Comparison of ENCODE assay signal across 28 cellular contexts in genomic region chr7:105917659-105918058, GRCh38.
"Had no signal": no experiment of that assay in that cellular context is flagged by ENCODE, and none has a peak within 500 bp of the region (broad histone marks: within the 10 kb centered on the region; RNA-seq: fewer than 3 reads in every experiment).

No MANE protein-coding gene starts in this region.

- H3K4me1 ChIP-seq: colonic mucosa, esophagus muscularis mucosa, esophagus squamous epithelium, foreskin keratinocyte, gastrocnemius medialis, gastroesophageal sphincter, heart left ventricle, heart right ventricle had no signal

- DNase-seq: colonic mucosa; cortex of kidney; dermis blood vessel endothelial cell; dorsolateral prefrontal cortex; effector CD4-positive, alpha-beta T cell; effector CD8-positive, alpha-beta T cell; effector memory CD4-positive, alpha-beta T cell; effector memory CD8-positive, alpha-beta T cell; endodermal cell; erythroblast; esophagus squamous epithelium; foreskin fibroblast; foreskin keratinocyte; foreskin melanocyte; gastrocnemius medialis; glutamatergic neuron; head of caudate nucleus; heart left ventricle; heart right ventricle had no signal

- ATAC-seq: effector memory CD8-positive, alpha-beta T cell; esophagus mucosa; foreskin keratinocyte; gastrocnemius medialis; gastroesophageal sphincter; heart left ventricle; heart right ventricle had no signal

- H3K36me3 ChIP-seq: colonic mucosa, gastrocnemius medialis had no signal

- H3K27me3 ChIP-seq: colonic mucosa, dorsolateral prefrontal cortex, esophagus muscularis mucosa, esophagus squamous epithelium, foreskin keratinocyte, gastrocnemius medialis, gastroesophageal sphincter, heart left ventricle, heart right ventricle had no signal

- H3K4me3 ChIP-seq: colonic mucosa, coronary artery, dorsolateral prefrontal cortex, esophagus muscularis mucosa, esophagus squamous epithelium, gastrocnemius medialis, gastroesophageal sphincter, heart left ventricle, heart right ventricle had no signal

- H3K9me3 ChIP-seq: colonic mucosa, esophagus muscularis mucosa, esophagus squamous epithelium, gastrocnemius medialis, gastroesophageal sphincter, heart left ventricle had no signal

- H3K27ac ChIP-seq: colonic mucosa, coronary artery, dorsolateral prefrontal cortex, epithelial cell of prostate, esophagus muscularis mucosa, esophagus squamous epithelium, foreskin keratinocyte, gastrocnemius medialis, gastroesophageal sphincter, heart left ventricle, heart right ventricle had no signal

- FAIRE-seq: colon, endometrium, endothelial cell of umbilical vein, frontal cortex had no signal
